In genomic region chr2:1509271-1509995, GRCh38 we compare ENCODE assay signal across 14 cellular contexts.
DNase-seq lines count a peak whose midpoint lies in the region; ATAC-seq, FAIRE-seq and TF ChIP-seq lines count a peak whose summit lies in the region.
"Had no signal": no experiment of that assay in that cellular context is flagged by ENCODE, and none has a peak within 500 bp of the region (broad histone marks: within the 10 kb centered on the region; RNA-seq: fewer than 3 reads in every experiment).

No MANE protein-coding gene starts in this region.

- peak; percentile 43 for ATAC-seq in activated naive CD8-positive, alpha-beta T cell treated with anti-CD3 and anti-CD28 coated beads, Interleukin-2, amount 50 U/mL, for 24 hours
- ATAC-seq in mucosa of descending colon: peak; percentile 79
- ATAC-seq in HG03354 (IDR thresholded peaks at IDR 0.05; ENCODE audit: poor library complexity, severe bottlenecking, unreplicated experiment): no peak
- ATAC-seq: HepG2 had no signal

- H2AFZ ChIP-seq in Loucy (ENCODE audit: low read length): no peak overlapping the region

- peaks cover 17% of the 10 kb centered on the region for H3K4me1 ChIP-seq in CD4-positive, alpha-beta memory T cell (ENCODE audit: insufficient read depth, low read length)
- H3K4me1 ChIP-seq in Loucy (ENCODE audit: insufficient read depth, low read length, poor library complexity, severe bottlenecking): peaks cover 20% of the 10 kb centered on the region
- H3K4me1 ChIP-seq in mucosa of descending colon (ENCODE audit: low read depth): peaks cover 3% of the 10 kb centered on the region

- peaks cover 23 to 27% (median 25%) of the 10 kb centered on the region in 4 donors for H3K4me1 Mint-ChIP-seq in CD4-positive, alpha-beta memory T cell
- H3K4me1 Mint-ChIP-seq in activated naive CD8-positive, alpha-beta T cell treated with anti-CD3 and anti-CD28 coated beads, Interleukin-2, amount 50 U/mL, for 24 hours: peaks cover 19% of the 10 kb centered on the region
- H3K4me1 Mint-ChIP-seq: CD14-positive monocyte had no signal

- no peaks in the 10 kb centered on the region for H4K20me1 ChIP-seq in Loucy (ENCODE audit: insufficient read depth, low read length, poor library complexity, severe bottlenecking)

- peaks cover 0 to 3% of the 10 kb centered on the region in 2 donors for H3K36me3 Mint-ChIP-seq in CD4-positive, alpha-beta memory T cell
- H3K36me3 Mint-ChIP-seq in activated naive CD8-positive, alpha-beta T cell treated with anti-CD3 and anti-CD28 coated beads, Interleukin-2, amount 50 U/mL, for 24 hours (ENCODE audit: low read depth): no peaks in the 10 kb centered on the region
- H3K36me3 Mint-ChIP-seq: CD14-positive monocyte had no signal

- no peak overlapping the region for H3K9ac ChIP-seq in Loucy (ENCODE audit: low read depth, low read length, poor library complexity, severe bottlenecking)

- no peak overlapping the region for H3K27ac ChIP-seq in CD4-positive, alpha-beta memory T cell (ENCODE audit: low read depth, low read length)

- no peak overlapping the region for H3K4me3 ChIP-seq in CD4-positive, alpha-beta memory T cell (ENCODE audit: low read length in 2 of 2)
- no peak overlapping the region for H3K4me3 ChIP-seq in Loucy (ENCODE audit: low read length, poor library complexity, severe bottlenecking)
- H3K4me3 ChIP-seq in mucosa of descending colon: no peak overlapping the region

- H3K4me3 Mint-ChIP-seq in CD4-positive, alpha-beta memory T cell: peak overlapping the region; percentile 63 to 80 (median 74)
- H3K4me3 Mint-ChIP-seq in activated naive CD8-positive, alpha-beta T cell treated with anti-CD3 and anti-CD28 coated beads, Interleukin-2, amount 50 U/mL, for 24 hours: no peak overlapping the region
- H3K4me3 Mint-ChIP-seq: CD14-positive monocyte had no signal

- H3F3A ChIP-seq in Loucy (ENCODE audit: low read depth): no peaks in the 10 kb centered on the region

- H3K27ac Mint-ChIP-seq in CD4-positive, alpha-beta memory T cell: peak overlapping the region; percentile 80 to 96 (median 93)
- H3K27ac Mint-ChIP-seq in activated naive CD8-positive, alpha-beta T cell treated with anti-CD3 and anti-CD28 coated beads, Interleukin-2, amount 50 U/mL, for 24 hours: peak overlapping the region; percentile 19
- H3K27ac Mint-ChIP-seq: CD14-positive monocyte had no signal

- intact Hi-C loops in CD4-positive, alpha-beta memory T cell (cut with micrococcal nuclease): no loop called here
- intact Hi-C loops in mucosa of descending colon (cut with DNase I, micrococcal nuclease): no loop called here

- no peaks in the 10 kb centered on the region for H3K27me3 Mint-ChIP-seq in CD4-positive, alpha-beta memory T cell
- H3K27me3 Mint-ChIP-seq in activated naive CD8-positive, alpha-beta T cell treated with anti-CD3 and anti-CD28 coated beads, Interleukin-2, amount 50 U/mL, for 24 hours: no peaks in the 10 kb centered on the region

- H3K9me3 Mint-ChIP-seq in CD4-positive, alpha-beta memory T cell: peaks cover 0 to 10% (median 5%) of the 10 kb centered on the region in 8 donors
- H3K9me3 Mint-ChIP-seq in activated naive CD8-positive, alpha-beta T cell treated with anti-CD3 and anti-CD28 coated beads, Interleukin-2, amount 50 U/mL, for 24 hours: no peaks in the 10 kb centered on the region

- TF ChIP-seq CTCF in Loucy (conservative IDR thresholded peaks at IDR 0.05; ENCODE audit: low read length) (no peak), mucosa of descending colon (IDR thresholded peaks at IDR 0.05) (no peak)

- POLR2A ChIA-PET in CD4-positive, alpha-beta memory T cell (lab: Charles Lee; ENCODE audit: partially characterized antibody): no interaction called here

- FAIRE-seq in GM12891 (lab: Jason Lieb, UNC): no peak
- FAIRE-seq: colon, HepG2 had no signal

- H3K27me3 ChIP-seq in CD4-positive, alpha-beta memory T cell (ENCODE audit: insufficient read depth, low read length): no peaks in the 10 kb centered on the region
- H3K27me3 ChIP-seq in Loucy (ENCODE audit: insufficient read depth, low read length, poor library complexity, severe bottlenecking): no peaks in the 10 kb centered on the region

- CTCF ChIA-PET in CD4-positive, alpha-beta memory T cell (lab: Charles Lee; ENCODE audit: partially characterized antibody): no interaction called here

- peak; percentile 53 to 75 (median 58) for DNase-seq in CD4-positive, alpha-beta memory T cell
- no peak for DNase-seq in activated naive CD8-positive, alpha-beta T cell treated with anti-CD3 and anti-CD28 coated beads, Interleukin-2, amount 50 U/mL, for 24 hours
- DNase-seq in mucosa of descending colon (no peak), NCI-H1694 (lab: John Stamatoyannopoulos, UW) (no peak), GM12891 (ENCODE audit: insufficient read length, low spot score) (no peak), pons (ENCODE audit: low spot score) (no peak)
- DNase-seq: NCI-H1417, NCI-H748 treated with DMSO at 0.1 percent for 48 hours, retina had no signal

- peak overlapping the region; percentile 51 for H3K4me2 ChIP-seq in Loucy (ENCODE audit: low read depth, low read length, poor library complexity, severe bottlenecking)

- H3K9me2 ChIP-seq in Loucy (replicated peaks; ENCODE audit: low read depth, low read length): no peaks in the 10 kb centered on the region

- no peaks in the 10 kb centered on the region for H3K9me3 ChIP-seq in CD4-positive, alpha-beta memory T cell (ENCODE audit: control insufficient read depth in 1 of 2, low read length in 2 of 2)
- H3K9me3 ChIP-seq in Loucy (ENCODE audit: insufficient read depth, low read depth, low read length) (no peaks in the 10 kb centered on the region), mucosa of descending colon (no peaks in the 10 kb centered on the region)

- H3K36me3 ChIP-seq in CD4-positive, alpha-beta memory T cell (ENCODE audit: insufficient read depth, low read length): no peaks in the 10 kb centered on the region
- no peaks in the 10 kb centered on the region for H3K36me3 ChIP-seq in Loucy (ENCODE audit: insufficient read depth, low read length)
- H3K36me3 ChIP-seq in mucosa of descending colon (ENCODE audit: low read depth): no peaks in the 10 kb centered on the region

- no peaks in the 10 kb centered on the region for H3K79me2 ChIP-seq in Loucy (ENCODE audit: insufficient read depth, low read length)

- TF ChIP-seq POLR2A in GM12891 (IDR thresholded peaks at IDR 0.05; ENCODE audit: low read depth, low read length): no peak

TF ChIP-seq in GM12891, 5 proteins besides CTCF, POLR2A, EP300 and RAD21:
- TF ChIP-seq POLR2AphosphoS5 (IDR thresholded peaks at IDR 0.05; ENCODE audit: low read depth, low read length) (no peak), PAX5 (IDR thresholded peaks at IDR 0.05; ENCODE audit: insufficient read depth, low read length, severe bottlenecking) (no peak), POU2F2 (IDR thresholded peaks at IDR 0.05; ENCODE audit: low read depth, low read length) (no peak), TAF1 (IDR thresholded peaks at IDR 0.05; ENCODE audit: low read depth, low read length) (no peak), SPI1 (IDR thresholded peaks at IDR 0.05; ENCODE audit: low read depth, low read length) (no peak)
TF ChIP-seq in GM12891: peak in this region for 0.

Comparison
In these comparisons a context has a peak if more than half of its experiments do, and no peak if none do; other contexts are left out.
1. DNase-seq: peak in CD4-positive, alpha-beta memory T cell (5 of 5); none in activated naive CD8-positive, alpha-beta T cell treated with anti-CD3 and anti-CD28 coated beads, Interleukin-2, amount 50 U/mL, for 24 hours (single experiment), mucosa of descending colon (0 of 3), NCI-H1694 (single experiment), GM12891 (single experiment) and pons (single experiment).